In the genomic region with DNA sequence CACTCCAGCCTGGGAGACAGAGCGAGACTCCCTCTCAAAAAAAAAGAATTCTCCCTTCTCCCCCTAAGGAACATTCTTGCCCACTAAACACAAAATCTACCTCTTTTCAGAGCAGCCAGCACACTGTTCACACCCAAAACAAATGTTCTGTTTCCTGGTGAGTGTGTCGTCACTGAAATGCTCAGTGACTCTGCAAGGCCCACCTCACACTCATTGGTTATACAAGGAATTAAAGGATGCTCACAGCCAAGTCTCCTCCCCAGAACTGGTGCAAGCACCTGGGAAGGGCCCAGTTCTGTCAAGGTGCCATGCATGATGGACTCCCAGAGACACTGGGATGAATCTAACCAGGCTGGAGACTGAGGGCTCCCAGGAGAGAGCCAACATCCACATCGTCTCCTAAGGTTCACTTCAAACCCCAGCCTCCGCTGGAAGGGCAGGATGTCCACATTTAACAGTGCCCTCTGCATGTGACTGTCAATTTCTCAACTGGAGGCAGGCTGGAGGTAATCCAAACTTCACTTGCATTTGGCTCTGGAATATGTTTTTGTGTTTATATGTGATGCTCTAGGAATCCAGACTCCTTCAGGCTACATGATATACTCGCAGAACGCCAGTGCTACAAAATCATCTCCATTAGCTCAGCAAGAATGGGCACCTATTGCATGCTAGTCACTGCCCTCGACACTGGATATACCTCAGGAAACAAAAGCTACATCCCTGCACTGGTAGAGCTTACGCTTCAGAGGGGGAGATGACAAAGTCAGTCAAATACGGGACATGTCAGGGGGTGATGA, we compare ENCODE assay signal across 25 cellular contexts. TPM values are rescaled to one million over a fixed set of nuclear protein-coding genes. Genes with fewer than 3 reads are reported as not detected.
DNase-seq lines count a peak whose midpoint lies in the region; ATAC-seq and TF ChIP-seq lines count a peak whose summit lies in the region.
"Had no signal": no experiment of that assay in that cellular context is flagged by ENCODE, and none has a peak within 500 bp of the region (broad histone marks: within the 10 kb centered on the region; RNA-seq: fewer than 3 reads in every experiment).

No MANE protein-coding gene starts in this region.

- peak overlapping the region; percentile 50 for H3K27ac Mint-ChIP-seq in type B pancreatic cell
- H3K27ac Mint-ChIP-seq: activated naive CD8-positive, alpha-beta T cell; neural progenitor cell had no signal

- intact Hi-C loops in lower leg skin (cut with DNase I; ENCODE audit: low total_unique reads) = no loop called here

- TF ChIP-seq CTCF in RWPE2 (IDR thresholded peaks at IDR 0.05; ENCODE audit: poor library complexity, severe bottlenecking) (no peak), lower leg skin (IDR thresholded peaks at IDR 0.05) (no peak), type B pancreatic cell (conservative IDR thresholded peaks at IDR 0.05) (no peak)

- H3K9me3 Mint-ChIP-seq in type B pancreatic cell = no peaks in the 10 kb centered on the region
- H3K9me3 Mint-ChIP-seq: activated T-cell treated with anti-CD3 and anti-CD28 coated beads, Interleukin-2, amount 50 U/mL, for 72 hours; neural progenitor cell had no signal

- peaks cover 35% of the 10 kb centered on the region for H3K4me1 Mint-ChIP-seq in type B pancreatic cell (ENCODE audit: unreplicated experiment)

- H3K36me3 Mint-ChIP-seq in type B pancreatic cell = peaks cover 37% of the 10 kb centered on the region

- ATAC-seq in RWPE2 (ENCODE audit: low read depth) = no peak
- ATAC-seq: activated T-cell treated with anti-CD3 and anti-CD28 coated beads, Interleukin-2, amount 50 U/mL, for 72 hours; GM12878; stimulated activated naive CD8-positive, alpha-beta T cell treated with anti-CD3 and anti-CD28 coated beads, Interleukin-15, Interleukin-2, amounts not matched to agents 100 U/mL and 50 U/mL, for 24 hours had no signal

- no peaks in the 10 kb centered on the region for H3K9me3 ChIP-seq in RWPE2 (ENCODE audit: severe bottlenecking)
- H3K9me3 ChIP-seq: BE2C, esophagus squamous epithelium, SJSA1 had no signal

- no peak for TF ChIP-seq POLR2A in lower leg skin (IDR thresholded peaks at IDR 0.05)

- no peaks in the 10 kb centered on the region for H3K27me3 ChIP-seq in RWPE2 (ENCODE audit: insufficient read depth, poor library complexity, severe bottlenecking)
- H3K27me3 ChIP-seq: BE2C, esophagus squamous epithelium, neural progenitor cell, SJSA1 had no signal

- no peak overlapping the region for H3K27ac ChIP-seq in RWPE2 (ENCODE audit: poor library complexity, severe bottlenecking)
- H3K27ac ChIP-seq: neural progenitor cell, SJSA1 had no signal

- H3K4me3 Mint-ChIP-seq in type B pancreatic cell = no peak overlapping the region
- H3K4me3 Mint-ChIP-seq: activated naive CD8-positive, alpha-beta T cell; activated T-cell treated with anti-CD3 and anti-CD28 coated beads, Interleukin-2, amount 50 U/mL, for 72 hours; neural progenitor cell had no signal

- 53 to 64% methylated on average over 9 of the region's 9 CpGs for WGBS in lower leg skin, 2 donors

- H3K4me3 ChIP-seq in RWPE2 (ENCODE audit: severe bottlenecking) = no peak overlapping the region
- no peak overlapping the region for H3K4me3 ChIP-seq in lower leg skin (ENCODE audit: low read depth, poor library complexity, severe bottlenecking)
- H3K4me3 ChIP-seq: esophagus squamous epithelium, GM12878, neural progenitor cell, SJSA1 had no signal

- H3K27me3 Mint-ChIP-seq in type B pancreatic cell = no peaks in the 10 kb centered on the region
- H3K27me3 Mint-ChIP-seq: activated naive CD8-positive, alpha-beta T cell had no signal

- peaks cover 6% of the 10 kb centered on the region for H3K4me1 ChIP-seq in RWPE2 (ENCODE audit: insufficient read depth, poor library complexity, severe bottlenecking)

- peak; percentile 23 for DNase-seq in RWPE2 (ENCODE audit: low spot score)
- DNase-seq in fibroblast of peridontal ligament (ENCODE audit: extremely low read depth) = peak; percentile 77
- peak; percentile 59 to 85 for DNase-seq in lower leg skin (ENCODE audit: low spot score in 2 of 2)
- no peak for DNase-seq in type B pancreatic cell (ENCODE audit: extremely low spot score, unreplicated experiment)
- no peak for DNase-seq in NCI-H1930 (lab: John Stamatoyannopoulos, UW)
- no peak for DNase-seq in amniotic stem cell (lab: John Stamatoyannopoulos, UW)
- DNase-seq in NCI-H82 (lab: John Stamatoyannopoulos, UW) = no peak
- DNase-seq: activated CD8-positive, alpha-beta memory T cell treated with anti-CD3 and anti-CD28 coated beads for 24 hours; activated T-cell treated with anti-CD3 and anti-CD28 coated beads, Interleukin-2, amount 50 U/mL, for 72 hours; BE2C; esophagus squamous epithelium; NCI-H1048; NCI-H2081 treated with DMSO at 0.1 percent for 48 hours; NCI-H524 treated with DMSO at 0.1 percent for 48 hours; retina; stimulated activated naive CD8-positive, alpha-beta T cell treated with anti-CD3 and anti-CD28 coated beads, Interleukin-15, Interleukin-2, amounts not matched to agents 100 U/mL and 50 U/mL, for 24 hours; T-helper 2 cell had no signal

- H3K36me3 ChIP-seq in RWPE2 (ENCODE audit: low read depth) = peaks cover 76% of the 10 kb centered on the region
- H3K36me3 ChIP-seq: BE2C, neural progenitor cell had no signal

RNA-seq across cellular contexts. Expression of a gene that starts 7.1 kb away (rescaled TPM):
- total RNA-seq in lower leg skin (10 to 100 TPM; 33.7 to 57.7 (median 43.2) TPM), type B pancreatic cell (ENCODE audit: low replicate concordance) (161 and 230 TPM in 2 replicates)

RNA-seq across cellular contexts. Expression of a gene that starts 24.8 kb away (rescaled TPM):
- not detected for total RNA-seq in lower leg skin
- total RNA-seq in type B pancreatic cell (ENCODE audit: low replicate concordance) = not detected in 2 replicates
- total RNA-seq: activated T-cell treated with anti-CD3 and anti-CD28 coated beads, Interleukin-2, amount 50 U/mL, for 72 hours; bronchial epithelial cell; esophagus squamous epithelium; G401; GM12878; mononuclear cell; OCI-LY7; SJSA1 had no signal

Comparison
In these comparisons a context has a peak if more than half of its experiments do, and no peak if none do; other contexts are left out.
1. DNase-seq: peak in RWPE2 (single experiment), fibroblast of peridontal ligament (single experiment) and lower leg skin (2 of 2); none in type B pancreatic cell (single experiment), NCI-H1930 (0 of 2), amniotic stem cell (single experiment) and NCI-H82 (single experiment).